ENCODE assay signal across 12 cellular contexts in the genomic region with DNA sequence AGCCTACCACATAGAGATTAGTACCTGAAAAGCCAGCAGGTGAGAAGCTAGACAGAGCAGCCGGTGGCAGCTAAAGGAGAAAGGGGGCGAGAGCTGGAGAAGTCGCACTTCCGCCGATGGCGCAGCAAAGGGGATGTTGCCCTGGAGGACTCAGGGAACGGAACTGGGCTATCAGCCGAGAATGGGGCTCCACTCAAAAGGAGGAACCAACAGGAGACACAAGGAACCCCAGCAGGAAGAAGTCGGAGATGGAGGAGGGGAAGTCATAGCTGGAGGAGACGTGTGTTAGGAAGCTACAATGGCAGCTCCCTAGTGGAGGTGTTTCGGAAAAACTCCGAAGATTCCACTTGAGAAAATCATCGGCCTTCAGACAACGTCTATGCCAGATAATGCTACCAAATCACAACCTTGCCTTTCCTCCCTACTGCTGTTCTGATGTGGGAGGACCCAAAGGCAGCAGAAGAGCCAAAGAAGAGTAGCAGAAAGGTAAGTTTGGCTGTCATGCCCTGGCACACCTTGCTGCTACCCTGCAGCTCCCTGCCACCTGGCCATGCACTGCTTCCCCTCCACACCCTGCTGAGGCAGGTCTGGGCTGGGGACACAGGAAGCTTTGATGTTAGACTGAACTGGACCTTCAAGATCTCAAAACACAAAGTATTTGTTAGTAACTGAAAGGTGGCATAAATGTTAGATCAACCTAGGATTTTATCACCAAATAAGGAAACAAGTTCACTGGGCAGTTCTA.
DNase-seq lines count a peak whose midpoint lies in the region; ATAC-seq and TF ChIP-seq lines count a peak whose summit lies in the region.
"Had no signal": no experiment of that assay in that cellular context is flagged by ENCODE, and none has a peak within 500 bp of the region (broad histone marks: within the 10 kb centered on the region; RNA-seq: fewer than 3 reads in every experiment).

No MANE protein-coding gene starts in this region.

- H3K27me3 Mint-ChIP-seq in T-helper 2 cell treated with Interferon-gamma antibody and Interleukin-4, amounts not matched to agents 5 μg/mL and 100 μg/mL, for 36 hours (ENCODE audit: low read depth), result peaks cover 57% of the 10 kb centered on the region
- no peaks in the 10 kb centered on the region for H3K27me3 Mint-ChIP-seq in WTC11 (ENCODE audit: low read depth)

- no peaks in the 10 kb centered on the region for H3K9me3 ChIP-seq in prostate gland

- no peak for TF ChIP-seq POLR2A in prostate gland (IDR thresholded peaks at IDR 0.05)

- no peak overlapping the region for H3K27ac ChIP-seq in prostate gland
- H3K27ac ChIP-seq: GM23248 had no signal

- peaks cover 1% of the 10 kb centered on the region for H3K36me3 Mint-ChIP-seq in T-helper 2 cell treated with Interferon-gamma antibody and Interleukin-4, amounts not matched to agents 5 μg/mL and 100 μg/mL, for 36 hours (ENCODE audit: low read depth)
- no peaks in the 10 kb centered on the region for H3K36me3 Mint-ChIP-seq in WTC11

- intact Hi-C loops in prostate gland (cut with DNase I), result no loop called here

- CTCF ChIA-PET in WTC11 (lab: Charles Lee), result no interaction called here

- no peaks in the 10 kb centered on the region for H3K36me3 ChIP-seq in prostate gland

- peaks cover 17% of the 10 kb centered on the region for H3K4me1 Mint-ChIP-seq in T-helper 2 cell treated with Interferon-gamma antibody and Interleukin-4, amounts not matched to agents 5 μg/mL and 100 μg/mL, for 36 hours (ENCODE audit: low read depth)
- no peaks in the 10 kb centered on the region for H3K4me1 Mint-ChIP-seq in WTC11

- H3K27me3 ChIP-seq in prostate gland (replicated peaks; ENCODE audit: insufficient read depth), result no peaks in the 10 kb centered on the region

- H3K27ac Mint-ChIP-seq in T-helper 2 cell treated with Interferon-gamma antibody and Interleukin-4, amounts not matched to agents 5 μg/mL and 100 μg/mL, for 36 hours, result no peak overlapping the region
- no peak overlapping the region for H3K27ac Mint-ChIP-seq in WTC11
- H3K27ac Mint-ChIP-seq: endodermal cell had no signal

- H3K9me3 Mint-ChIP-seq in T-helper 2 cell treated with Interferon-gamma antibody and Interleukin-4, amounts not matched to agents 5 μg/mL and 100 μg/mL, for 36 hours, result no peaks in the 10 kb centered on the region
- H3K9me3 Mint-ChIP-seq in WTC11, result no peaks in the 10 kb centered on the region
- H3K9me3 Mint-ChIP-seq: endodermal cell had no signal

- POLR2A ChIA-PET in WTC11 (lab: Charles Lee), result no interaction called here

- WGBS in prostate gland, result 98% methylated on average over 14 of the region's 14 CpGs

- TF ChIP-seq CTCF in WTC11 (IDR thresholded peaks at IDR 0.05), result no peak
- TF ChIP-seq CTCF in prostate gland (IDR thresholded peaks at IDR 0.05), result no peak

- no peak overlapping the region for H3K4me3 Mint-ChIP-seq in T-helper 2 cell treated with Interferon-gamma antibody and Interleukin-4, amounts not matched to agents 5 μg/mL and 100 μg/mL, for 36 hours
- no peak overlapping the region for H3K4me3 Mint-ChIP-seq in WTC11
- H3K4me3 Mint-ChIP-seq: endodermal cell had no signal

- no peaks in the 10 kb centered on the region for H3K4me1 ChIP-seq in prostate gland (replicated peaks)

- no peak for ATAC-seq in WTC11

- no peak overlapping the region for H3K4me3 ChIP-seq in prostate gland
- H3K4me3 ChIP-seq: GM23248 had no signal

- DNase-seq in Ammon's horn (ENCODE audit: low spot score) (peak; percentile 73), SIG-M5 (lab: John Stamatoyannopoulos, UW) (peak; percentile 78), globus pallidus (ENCODE audit: low spot score) (peak; percentile 69), mucosa of gallbladder (ENCODE audit: low spot score) (peak; percentile 33), WTC11 (ENCODE audit: low spot score) (no peak), prostate gland (ENCODE audit: low spot score) (no peak)
- DNase-seq in T-helper 2 cell treated with Interferon-gamma antibody and Interleukin-4, amounts not matched to agents 5 μg/mL and 100 μg/mL, for 36 hours (ENCODE audit: low spot score), result no peak
- DNase-seq in activated naive CD4-positive, alpha-beta T cell treated with Interleukin-2 at 50 U/mL for 16 hours, result no peak
- DNase-seq: activated CD8-positive, alpha-beta memory T cell treated with anti-CD3 and anti-CD28 coated beads, Interleukin-2, amount 50 U/mL, for 4 hours; endodermal cell; GM23248; NCI-H1092 treated with DMSO at 0.1 percent for 48 hours had no signal

TF ChIP-seq in WTC11, 78 proteins besides CTCF, POLR2A, EP300 and RAD21 (continues in another document):
- TF ChIP-seq, protein P1, sequence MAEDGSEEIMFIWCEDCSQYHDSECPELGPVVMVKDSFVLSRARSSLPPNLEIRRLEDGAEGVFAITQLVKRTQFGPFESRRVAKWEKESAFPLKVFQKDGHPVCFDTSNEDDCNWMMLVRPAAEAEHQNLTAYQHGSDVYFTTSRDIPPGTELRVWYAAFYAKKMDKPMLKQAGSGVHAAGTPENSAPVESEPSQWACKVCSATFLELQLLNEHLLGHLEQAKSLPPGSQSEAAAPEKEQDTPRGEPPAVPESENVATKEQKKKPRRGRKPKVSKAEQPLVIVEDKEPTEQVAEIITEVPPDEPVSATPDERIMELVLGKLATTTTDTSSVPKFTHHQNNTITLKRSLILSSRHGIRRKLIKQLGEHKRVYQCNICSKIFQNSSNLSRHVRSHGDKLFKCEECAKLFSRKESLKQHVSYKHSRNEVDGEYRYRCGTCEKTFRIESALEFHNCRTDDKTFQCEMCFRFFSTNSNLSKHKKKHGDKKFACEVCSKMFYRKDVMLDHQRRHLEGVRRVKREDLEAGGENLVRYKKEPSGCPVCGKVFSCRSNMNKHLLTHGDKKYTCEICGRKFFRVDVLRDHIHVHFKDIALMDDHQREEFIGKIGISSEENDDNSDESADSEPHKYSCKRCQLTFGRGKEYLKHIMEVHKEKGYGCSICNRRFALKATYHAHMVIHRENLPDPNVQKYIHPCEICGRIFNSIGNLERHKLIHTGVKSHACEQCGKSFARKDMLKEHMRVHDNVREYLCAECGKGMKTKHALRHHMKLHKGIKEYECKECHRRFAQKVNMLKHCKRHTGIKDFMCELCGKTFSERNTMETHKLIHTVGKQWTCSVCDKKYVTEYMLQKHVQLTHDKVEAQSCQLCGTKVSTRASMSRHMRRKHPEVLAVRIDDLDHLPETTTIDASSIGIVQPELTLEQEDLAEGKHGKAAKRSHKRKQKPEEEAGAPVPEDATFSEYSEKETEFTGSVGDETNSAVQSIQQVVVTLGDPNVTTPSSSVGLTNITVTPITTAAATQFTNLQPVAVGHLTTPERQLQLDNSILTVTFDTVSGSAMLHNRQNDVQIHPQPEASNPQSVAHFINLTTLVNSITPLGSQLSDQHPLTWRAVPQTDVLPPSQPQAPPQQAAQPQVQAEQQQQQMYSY (CRISPR knock-in tag; IDR thresholded peaks at IDR 0.05), result no peak
- no peak for TF ChIP-seq ERG (CRISPR knock-in tag; IDR thresholded peaks at IDR 0.05)
- no peak for TF ChIP-seq JUN (CRISPR knock-in tag; IDR thresholded peaks at IDR 0.05)
- no peak for TF ChIP-seq SP1 (CRISPR knock-in tag; conservative IDR thresholded peaks at IDR 0.05)
- TF ChIP-seq, protein P2, sequence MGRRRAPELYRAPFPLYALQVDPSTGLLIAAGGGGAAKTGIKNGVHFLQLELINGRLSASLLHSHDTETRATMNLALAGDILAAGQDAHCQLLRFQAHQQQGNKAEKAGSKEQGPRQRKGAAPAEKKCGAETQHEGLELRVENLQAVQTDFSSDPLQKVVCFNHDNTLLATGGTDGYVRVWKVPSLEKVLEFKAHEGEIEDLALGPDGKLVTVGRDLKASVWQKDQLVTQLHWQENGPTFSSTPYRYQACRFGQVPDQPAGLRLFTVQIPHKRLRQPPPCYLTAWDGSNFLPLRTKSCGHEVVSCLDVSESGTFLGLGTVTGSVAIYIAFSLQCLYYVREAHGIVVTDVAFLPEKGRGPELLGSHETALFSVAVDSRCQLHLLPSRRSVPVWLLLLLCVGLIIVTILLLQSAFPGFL (CRISPR knock-in tag; IDR thresholded peaks at IDR 0.05; ENCODE audit: borderline replicate concordance), result no peak
- TF ChIP-seq AFF4 (CRISPR knock-in tag; IDR thresholded peaks at IDR 0.05; ENCODE audit: borderline replicate concordance), result no peak
- no peak for TF ChIP-seq NR2C2 (CRISPR knock-in tag; IDR thresholded peaks at IDR 0.05)

Comparison
In these comparisons a context has a peak if more than half of its experiments do, and no peak if none do; other contexts are left out.
1. DNase-seq: peak in Ammon's horn (single experiment), SIG-M5 (single experiment), globus pallidus (single experiment) and mucosa of gallbladder (single experiment); none in T-helper 2 cell treated with Interferon-gamma antibody and Interleukin-4, amounts not matched to agents 5 μg/mL and 100 μg/mL, for 36 hours (single experiment), activated naive CD4-positive, alpha-beta T cell treated with Interleukin-2 at 50 U/mL for 16 hours (single experiment), WTC11 (single experiment) and prostate gland (single experiment).